Comparison of ENCODE assay signal across 2 cellular contexts in genomic region chr17:7019839-7020519, GRCh38.
TF ChIP-seq lines count a peak whose summit lies in the region.

No MANE protein-coding gene starts in this region.

TF ChIP-seq in HCT116, 20 proteins besides CTCF, POLR2A, EP300 and RAD21 (continued from another document):
- TF ChIP-seq SP1 (IDR thresholded peaks at IDR 0.05; ENCODE audit: low read depth) = no peak
- TF ChIP-seq FOSL1 (IDR thresholded peaks at IDR 0.05; ENCODE audit: low read depth) = no peak
- no peak for TF ChIP-seq EZH2phosphoT487 (IDR thresholded peaks at IDR 0.05; ENCODE audit: borderline replicate concordance)
- no peak for TF ChIP-seq ATF3 (IDR thresholded peaks at IDR 0.05)

TF ChIP-seq in SK-N-SH, 30 proteins besides CTCF, POLR2A, EP300 and RAD21 (continued from another document):
- TF ChIP-seq ELF1 (IDR thresholded peaks at IDR 0.05) = no peak
